Comparison of ENCODE assay signal across 2 cellular contexts in the genomic region with DNA sequence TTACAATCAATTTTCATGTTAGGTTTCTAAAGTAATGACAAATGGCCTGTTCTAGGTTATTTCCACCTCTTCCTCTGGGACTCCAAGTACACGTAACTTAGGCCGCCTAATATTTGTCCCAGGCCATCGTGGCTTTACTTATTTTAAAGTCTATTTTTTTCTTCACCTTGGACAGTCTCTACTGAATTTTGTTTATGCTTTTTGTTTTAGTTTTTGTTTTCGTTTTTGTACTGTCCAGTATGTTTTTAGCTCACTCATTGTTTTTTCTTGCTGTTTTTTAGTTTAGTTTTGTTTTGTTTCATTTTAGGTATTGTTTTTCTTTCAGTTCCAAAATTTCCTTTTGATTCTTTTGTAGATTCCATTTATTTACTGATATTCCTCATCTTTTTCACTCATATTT.
TF ChIP-seq lines count a peak whose summit lies in the region.

No MANE protein-coding gene starts in this region.

TF ChIP-seq in SK-N-SH, 30 proteins besides CTCF, POLR2A, EP300 and RAD21 (continued from another document):
- TF ChIP-seq ZBTB33 (IDR thresholded peaks at IDR 0.05; ENCODE audit: borderline replicate concordance, low read depth) (no peak), USF2 (IDR thresholded peaks at IDR 0.05; ENCODE audit: borderline replicate concordance, low read depth, low read length) (no peak), FOXM1 (IDR thresholded peaks at IDR 0.05; ENCODE audit: low read depth) (no peak), FOXJ3 (CRISPR knock-in tag; IDR thresholded peaks at IDR 0.05) (no peak), GABPA (IDR thresholded peaks at IDR 0.05; ENCODE audit: low read depth) (no peak), EZH2phosphoT487 (IDR thresholded peaks at IDR 0.05; ENCODE audit: borderline replicate concordance, low read depth) (no peak)
- TF ChIP-seq, protein P1, sequence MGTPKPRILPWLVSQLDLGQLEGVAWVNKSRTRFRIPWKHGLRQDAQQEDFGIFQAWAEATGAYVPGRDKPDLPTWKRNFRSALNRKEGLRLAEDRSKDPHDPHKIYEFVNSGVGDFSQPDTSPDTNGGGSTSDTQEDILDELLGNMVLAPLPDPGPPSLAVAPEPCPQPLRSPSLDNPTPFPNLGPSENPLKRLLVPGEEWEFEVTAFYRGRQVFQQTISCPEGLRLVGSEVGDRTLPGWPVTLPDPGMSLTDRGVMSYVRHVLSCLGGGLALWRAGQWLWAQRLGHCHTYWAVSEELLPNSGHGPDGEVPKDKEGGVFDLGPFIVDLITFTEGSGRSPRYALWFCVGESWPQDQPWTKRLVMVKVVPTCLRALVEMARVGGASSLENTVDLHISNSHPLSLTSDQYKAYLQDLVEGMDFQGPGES (IDR thresholded peaks at IDR 0.05; ENCODE audit: low read depth, low read length), result no peak
TF ChIP-seq in SK-N-SH: peak in this region for 0.

TF ChIP-seq in SK-N-SH treated with all-trans-retinoic acid at 6 μM for 48 hours, 23 proteins besides CTCF, POLR2A, EP300 and RAD21 (continued from another document):
- TF ChIP-seq, protein P2, sequence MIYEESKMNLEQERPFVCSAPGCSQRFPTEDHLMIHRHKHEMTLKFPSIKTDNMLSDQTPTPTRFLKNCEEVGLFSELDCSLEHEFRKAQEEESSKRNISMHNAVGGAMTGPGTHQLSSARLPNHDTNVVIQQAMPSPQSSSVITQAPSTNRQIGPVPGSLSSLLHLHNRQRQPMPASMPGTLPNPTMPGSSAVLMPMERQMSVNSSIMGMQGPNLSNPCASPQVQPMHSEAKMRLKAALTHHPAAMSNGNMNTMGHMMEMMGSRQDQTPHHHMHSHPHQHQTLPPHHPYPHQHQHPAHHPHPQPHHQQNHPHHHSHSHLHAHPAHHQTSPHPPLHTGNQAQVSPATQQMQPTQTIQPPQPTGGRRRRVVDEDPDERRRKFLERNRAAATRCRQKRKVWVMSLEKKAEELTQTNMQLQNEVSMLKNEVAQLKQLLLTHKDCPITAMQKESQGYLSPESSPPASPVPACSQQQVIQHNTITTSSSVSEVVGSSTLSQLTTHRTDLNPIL (CRISPR knock-in tag; IDR thresholded peaks at IDR 0.05; ENCODE audit: low read depth), result no peak
- TF ChIP-seq ZFP30 (CRISPR knock-in tag; IDR thresholded peaks at IDR 0.05), result no peak
- no peak for TF ChIP-seq PPARA (CRISPR knock-in tag; IDR thresholded peaks at IDR 0.05; ENCODE audit: borderline replicate concordance)
- no peak for TF ChIP-seq ZC3H10 (CRISPR knock-in tag; IDR thresholded peaks at IDR 0.05)
- TF ChIP-seq ESRRG (CRISPR knock-in tag; IDR thresholded peaks at IDR 0.05), result no peak
